In genomic region chr3:196569003-196569516, GRCh38 we compare ENCODE assay signal across 8 cellular contexts. TPM values are rescaled to one million over a fixed set of nuclear protein-coding genes. Genes with fewer than 3 reads are reported as not detected.
DNase-seq lines count a peak whose midpoint lies in the region; ATAC-seq lines count a peak whose summit lies in the region.

No MANE protein-coding gene starts in this region.

- H3K4me1 Mint-ChIP-seq in activated naive CD8-positive, alpha-beta T cell treated with anti-CD3 and anti-CD28 coated beads, Interleukin-2, amount 50 U/mL, for 24 hours: peaks cover 36% of the 10 kb centered on the region

- DNase-seq in AG08395 (ENCODE audit: low spot score) (peak; percentile 25), SJSA1 (ENCODE audit: low read depth in 1 of 2, low spot score in 2 of 2) (peak; percentile 22 to 42), hepatic stellate cell (ENCODE audit: low spot score) (peak; percentile 50), skeletal muscle cell (ENCODE audit: low read depth) (no peak), cerebellar nuclear complex (lab: John Stamatoyannopoulos, UW) (no peak)
- DNase-seq in activated naive CD8-positive, alpha-beta T cell treated with anti-CD3 and anti-CD28 coated beads, Interleukin-2, amount 50 U/mL, for 24 hours: peak; percentile 46

- peaks cover 6% of the 10 kb centered on the region for H3K4me1 ChIP-seq in SJSA1 (replicated peaks)

- peaks cover 7% of the 10 kb centered on the region for H3K36me3 Mint-ChIP-seq in activated naive CD8-positive, alpha-beta T cell treated with anti-CD3 and anti-CD28 coated beads, Interleukin-2, amount 50 U/mL, for 24 hours (ENCODE audit: low read depth)

- no peak overlapping the region for H3K27ac ChIP-seq in SJSA1

- ATAC-seq in GM18909 (IDR thresholded peaks at IDR 0.05; ENCODE audit: poor library complexity, unreplicated experiment) (peak; percentile 57), HG03196 (IDR thresholded peaks at IDR 0.05; ENCODE audit: unreplicated experiment) (peak; percentile 41)
- ATAC-seq in activated naive CD8-positive, alpha-beta T cell treated with anti-CD3 and anti-CD28 coated beads, Interleukin-2, amount 50 U/mL, for 24 hours: peak; percentile 45

- no peaks in the 10 kb centered on the region for H3K9me3 ChIP-seq in SJSA1 (replicated peaks)

- H3K9me3 Mint-ChIP-seq in activated naive CD8-positive, alpha-beta T cell treated with anti-CD3 and anti-CD28 coated beads, Interleukin-2, amount 50 U/mL, for 24 hours: no peaks in the 10 kb centered on the region

- peaks cover 11% of the 10 kb centered on the region for H3K36me3 ChIP-seq in SJSA1

- H3K27ac Mint-ChIP-seq in activated naive CD8-positive, alpha-beta T cell treated with anti-CD3 and anti-CD28 coated beads, Interleukin-2, amount 50 U/mL, for 24 hours: peak overlapping the region; percentile 80

- peak overlapping the region; percentile 93 for H3K4me3 Mint-ChIP-seq in activated naive CD8-positive, alpha-beta T cell treated with anti-CD3 and anti-CD28 coated beads, Interleukin-2, amount 50 U/mL, for 24 hours

- no peaks in the 10 kb centered on the region for H3K27me3 ChIP-seq in SJSA1 (replicated peaks)

- peak overlapping the region; percentile 85 for H3K4me3 ChIP-seq in SJSA1
- H3K4me3 ChIP-seq in skeletal muscle cell (ENCODE audit: low read depth, low read length): peak overlapping the region; percentile 91

- H3K27me3 Mint-ChIP-seq in activated naive CD8-positive, alpha-beta T cell treated with anti-CD3 and anti-CD28 coated beads, Interleukin-2, amount 50 U/mL, for 24 hours: no peaks in the 10 kb centered on the region

RNA-seq across cellular contexts. Expression of gene FBXO45, which starts 0.6 kb away (rescaled TPM):
- 18.3 and 20.4 TPM in 2 replicates for total RNA-seq in SJSA1 (2014; rRNA removed; shearing (Covaris generic))

RNA-seq across cellular contexts. Expression of gene WDR53, which starts 0.7 kb away (rescaled TPM):
- 9.3 and 12.7 TPM in 2 replicates for total RNA-seq in SJSA1 (2014; rRNA removed; shearing (Covaris generic))

RNA-seq across cellular contexts. Expression of gene SMCO1, which starts 53.9 kb away (rescaled TPM):
- not detected in 2 replicates for total RNA-seq in SJSA1 (2014; rRNA removed; shearing (Covaris generic))

Comparison
In these comparisons a context has a peak if more than half of its experiments do, and no peak if none do; other contexts are left out.
1. DNase-seq: peak in AG08395 (single experiment), SJSA1 (2 of 2), activated naive CD8-positive, alpha-beta T cell treated with anti-CD3 and anti-CD28 coated beads, Interleukin-2, amount 50 U/mL, for 24 hours (single experiment) and hepatic stellate cell (single experiment); none in skeletal muscle cell (single experiment) and cerebellar nuclear complex (0 of 2).
2. Peak in every context shown above with its lines, with median percentiles within 50 percentile points of each other: ATAC-seq.